23 cellular contexts compared by ENCODE assay signal in the genomic region with DNA sequence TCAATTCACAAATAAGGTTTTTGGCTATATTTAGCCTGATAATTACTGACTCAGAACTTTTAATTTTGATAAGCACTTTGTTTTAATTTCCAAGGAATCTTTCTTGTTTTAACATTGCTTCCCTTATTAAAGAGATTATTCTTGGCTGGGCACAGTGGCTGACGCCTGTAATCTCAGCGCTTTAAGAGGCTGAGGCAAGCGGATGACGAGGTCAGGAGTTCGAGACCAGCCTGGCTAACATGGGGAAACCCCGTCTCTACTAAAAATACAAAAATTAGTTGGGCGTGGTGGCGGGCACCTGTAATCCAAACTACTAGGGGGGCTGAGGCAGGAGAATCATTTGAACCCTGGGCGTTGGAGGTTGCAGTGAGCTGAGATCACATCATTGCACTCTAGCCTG. TPM values are rescaled to one million over a fixed set of nuclear protein-coding genes. Genes with fewer than 3 reads are reported as not detected.
DNase-seq lines count a peak whose midpoint lies in the region; ATAC-seq, FAIRE-seq and TF ChIP-seq lines count a peak whose summit lies in the region.
"Had no signal": no experiment of that assay in that cellular context is flagged by ENCODE, and none has a peak within 500 bp of the region (broad histone marks: within the 10 kb centered on the region; RNA-seq: fewer than 3 reads in every experiment).

No MANE protein-coding gene starts in this region.

- ATAC-seq in thoracic aorta (ENCODE audit: insufficient number of reproducible peaks, low FRiP score, low read depth) = no peak
- ATAC-seq: GM23338, HCT116 had no signal

- FAIRE-seq in endothelial cell of umbilical vein (lab: Jason Lieb, UNC) = no peak
- FAIRE-seq: A204.1, G401.6, GM12891, H54, HTR-8/SVneo had no signal

- H3K4me1 ChIP-seq in endothelial cell of umbilical vein (ENCODE audit: control insufficient read depth, extremely low read depth, insufficient read depth, low read length) (no peaks in the 10 kb centered on the region), thoracic aorta (ENCODE audit: control insufficient read depth in 1 of 2, low read depth in 2 of 2) (peaks cover 0 to 7% of the 10 kb centered on the region in 2 donors)
- H3K4me1 ChIP-seq: BE2C had no signal

- dilution Hi-C loops in endothelial cell of umbilical vein (cut with MboI; ENCODE audit: extremely low pct_ligation_motif_present, low sequenced_read_pairs) = no loop called here

- no peak for TF ChIP-seq POLR2A in endothelial cell of umbilical vein (IDR thresholded peaks at IDR 0.05; ENCODE audit: low read depth, low read length)

- H3K9me1 ChIP-seq in endothelial cell of umbilical vein (replicated peaks; ENCODE audit: control insufficient read depth, extremely low read depth, insufficient read depth, low read length) = no peaks in the 10 kb centered on the region

- CTCF ChIA-PET in endothelial cell of umbilical vein (lab: Charles Lee) = interaction anchor here (0.7 to 2.5 kb wide), 2 partner anchors 16 to 24 kb away, joined by 3 to 12 read pairs; no protein-coding TSS in a partner anchor

- H3K9me3 Mint-ChIP-seq in HFFc6 = no peaks in the 10 kb centered on the region
- H3K9me3 Mint-ChIP-seq: GM23338 had no signal

- no TSS peak for BruUV-seq in endothelial cell of umbilical vein (replicated peaks; lab: Mats Ljungman, UMichigan)

- H3K27me3 ChIP-seq in endothelial cell of umbilical vein (ENCODE audit: control insufficient read depth in 2 of 2, insufficient read depth in 2 of 2, low read length in 2 of 2) (no peaks in the 10 kb centered on the region), thoracic aorta (replicated peaks; ENCODE audit: insufficient read depth) (no peaks in the 10 kb centered on the region), brain microvascular endothelial cell (replicated peaks) (no peaks in the 10 kb centered on the region)
- H3K27me3 ChIP-seq: BE2C had no signal

- POLR2A ChIA-PET in endothelial cell of umbilical vein (lab: Charles Lee) = no interaction called here

- H3K4me3 Mint-ChIP-seq in HFFc6 = no peak overlapping the region
- H3K4me3 Mint-ChIP-seq: CD4-positive, CD25-positive, alpha-beta regulatory T cell; CD8-positive, alpha-beta memory T cell; GM23338 had no signal

- H3K9ac ChIP-seq in endothelial cell of umbilical vein (replicated peaks; ENCODE audit: extremely low read depth, insufficient read depth, low read length) = no peak overlapping the region

- no peak overlapping the region for H3K4me3 ChIP-seq in endothelial cell of umbilical vein (replicated peaks in 1 of 3; ENCODE audit: insufficient read depth in 1 of 3, low read depth in 1 of 3, low read length in 3 of 3)
- peak overlapping the region; percentile 44 for H3K4me3 ChIP-seq in thoracic aorta
- no peak overlapping the region for H3K4me3 ChIP-seq in brain microvascular endothelial cell (ENCODE audit: low read depth, low read length)
- H3K4me3 ChIP-seq: GM23338 had no signal

- intact Hi-C loops in endothelial cell of umbilical vein (cut with micrococcal nuclease) = no loop called here

- DNase-seq in EH (ENCODE audit: low read depth) (peak; percentile 68), HFFc6 (no peak), endothelial cell of umbilical vein (ENCODE audit: low read depth, low spot score) (peak; percentile 37), thoracic aorta (ENCODE audit: low spot score) (no peak), NCI-H128 (lab: John Stamatoyannopoulos, UW; ENCODE audit: unreplicated experiment) (no peak), brain microvascular endothelial cell (no peak)
- DNase-seq: ACHN; BE2C; C1 segment of cervical spinal cord; CD4-positive, CD25-positive, alpha-beta regulatory T cell; CD8-positive, alpha-beta memory T cell; COR-L47; DMS 273 treated with DMSO at 0.1 percent for 48 hours; DMS53; DND-41; IMR-90 had no signal

- H3K36me3 ChIP-seq in endothelial cell of umbilical vein (ENCODE audit: control insufficient read depth in 2 of 2, extremely low read depth in 1 of 2, insufficient read depth in 2 of 2, low read length in 2 of 2) (no peaks in the 10 kb centered on the region), thoracic aorta (no peaks in the 10 kb centered on the region), brain microvascular endothelial cell (replicated peaks) (no peaks in the 10 kb centered on the region)
- H3K36me3 ChIP-seq: BE2C had no signal

- H3K27ac ChIP-seq in endothelial cell of umbilical vein (ENCODE audit: insufficient read depth, low read depth, low read length) (no peak overlapping the region), thoracic aorta (peak overlapping the region in 1 of 2 donors; percentile 69), brain microvascular endothelial cell (no peak overlapping the region)

- peaks cover 17% of the 10 kb centered on the region for H3K36me3 Mint-ChIP-seq in HFFc6 (ENCODE audit: low read depth)

- no peak overlapping the region for H3K4me2 ChIP-seq in endothelial cell of umbilical vein (ENCODE audit: insufficient read depth, low read length)
- H3K4me2 ChIP-seq: GM23338 had no signal

- peak overlapping the region; percentile 47 for H3K27ac Mint-ChIP-seq in HFFc6
- H3K27ac Mint-ChIP-seq: CD8-positive, alpha-beta memory T cell; GM23338 had no signal

- in situ Hi-C loops in brain microvascular endothelial cell (cut with HindIII; ENCODE audit: low pct_ligation_motif_present, low sequenced_read_pairs) = no loop called here

- no peak overlapping the region for H2AFZ ChIP-seq in endothelial cell of umbilical vein (ENCODE audit: low read depth, low read length)
- H2AFZ ChIP-seq: GM23338 had no signal

- no peaks in the 10 kb centered on the region for H3K79me2 ChIP-seq in endothelial cell of umbilical vein (ENCODE audit: control insufficient read depth, insufficient read depth, low read length)

- H3K9me3 ChIP-seq in endothelial cell of umbilical vein (replicated peaks; ENCODE audit: control insufficient read depth, insufficient read depth, low read length) = no peaks in the 10 kb centered on the region
- no peaks in the 10 kb centered on the region for H3K9me3 ChIP-seq in thoracic aorta
- H3K9me3 ChIP-seq: BE2C had no signal

- no peaks in the 10 kb centered on the region for H4K20me1 ChIP-seq in endothelial cell of umbilical vein (replicated peaks; ENCODE audit: control insufficient read depth, extremely low read depth, insufficient read depth, low read length)

- TF ChIP-seq CTCF in HFFc6 (IDR thresholded peaks at IDR 0.05) = no peak
- TF ChIP-seq CTCF in endothelial cell of umbilical vein (IDR thresholded peaks at IDR 0.05; ENCODE audit: extremely low read depth in 1 of 2, insufficient read depth in 1 of 2, low read depth in 1 of 2, low read length in 2 of 2) = no peak
- TF ChIP-seq CTCF in thoracic aorta (IDR thresholded peaks at IDR 0.05) = no peak
- no peak for TF ChIP-seq CTCF in brain microvascular endothelial cell (IDR thresholded peaks at IDR 0.05; ENCODE audit: low read depth, low read length, missing control alignments)

- H3K4me1 Mint-ChIP-seq in HFFc6 (ENCODE audit: low read depth) = peaks cover 12% of the 10 kb centered on the region
- H3K4me1 Mint-ChIP-seq: CD8-positive, alpha-beta memory T cell; GM23338 had no signal

- H3K27me3 Mint-ChIP-seq in HFFc6 (ENCODE audit: insufficient read depth) = no peaks in the 10 kb centered on the region
- H3K27me3 Mint-ChIP-seq: CD4-positive, CD25-positive, alpha-beta regulatory T cell; CD8-positive, alpha-beta memory T cell had no signal

TF ChIP-seq in endothelial cell of umbilical vein, 7 proteins besides CTCF, POLR2A, EP300 and RAD21:
- TF ChIP-seq MAX (IDR thresholded peaks at IDR 0.05; ENCODE audit: insufficient read depth, insufficient read length) (no peak), MYC (IDR thresholded peaks at IDR 0.05; ENCODE audit: low read depth, low read length) (no peak)
TF ChIP-seq in endothelial cell of umbilical vein: peak in this region for 0.

RNA-seq across cellular contexts. Expression of gene ALG14, which starts 13.8 kb away (rescaled TPM):
- 10 to 100 TPM in 5 of 6 experiments, 1 to 10 TPM in 1; 8.8 to 14.0 (median 11.9) TPM for total RNA-seq in HFFc6 (2021; fragmentation: NEBNext Ultra II Directional; extraction: Animal tissue kit (Norgen Biotek cat#: 25700))
- 8.6 and 12.3 TPM in 2 replicates for total RNA-seq in endothelial cell of umbilical vein
- 2.1 and 2.6 TPM in 2 replicates for polyA plus RNA-seq in endothelial cell of umbilical vein
- 1.7 and 2.4 TPM in 2 replicates for polyA plus RNA-seq in endothelial cell of umbilical vein (2011; cell fraction: cytosol; rRNA removed)
- 1.1 and 1.4 TPM in 2 replicates for polyA plus RNA-seq in endothelial cell of umbilical vein (2011; cell fraction: nucleus; rRNA removed)
- 3.6 and 4.6 TPM in 2 replicates for polyA plus RNA-seq in endothelial cell of umbilical vein (2012)
- 5.7 and 19.2 TPM in 2 replicates for polyA minus RNA-seq in endothelial cell of umbilical vein
- 4.4 TPM for polyA minus RNA-seq in endothelial cell of umbilical vein (2011; cell fraction: cytosol; rRNA and poly(A)+ RNA removed)
- polyA minus RNA-seq in endothelial cell of umbilical vein (2011; cell fraction: nucleus; rRNA and poly(A)+ RNA removed) = 1.3 and 2.7 TPM in 2 replicates
- 1 to 10 TPM; 1.6 TPM for total RNA-seq in thoracic aorta

RNA-seq across cellular contexts. Expression of gene TLCD4, which starts 58.2 kb away (rescaled TPM):
- under 1 TPM; 0.17 to 0.37 (median 0.26) TPM for total RNA-seq in HFFc6 (2021; fragmentation: NEBNext Ultra II Directional; extraction: Animal tissue kit (Norgen Biotek cat#: 25700))
- total RNA-seq in endothelial cell of umbilical vein (0.07 and 0.51 TPM in 2 replicates), thoracic aorta (1 to 10 TPM; 8.0 to 9.9 TPM)
- 0.05 and 0.11 TPM in 2 replicates for polyA plus RNA-seq in endothelial cell of umbilical vein
- polyA plus RNA-seq in endothelial cell of umbilical vein (2011; cell fraction: cytosol; rRNA removed) = 0.06 TPM in 2 replicates
- polyA plus RNA-seq in endothelial cell of umbilical vein (2011; cell fraction: nucleus; rRNA removed) = 0.11 and 0.15 TPM in 2 replicates
- 0.03 TPM in 1 of 2 replicates, not detected in the other for polyA plus RNA-seq in endothelial cell of umbilical vein (2012)
- polyA minus RNA-seq in endothelial cell of umbilical vein = 0.13 and 0.34 TPM in 2 replicates
- 6.0 TPM for polyA minus RNA-seq in endothelial cell of umbilical vein (2011; cell fraction: cytosol; rRNA and poly(A)+ RNA removed)
- polyA minus RNA-seq in endothelial cell of umbilical vein (2011; cell fraction: nucleus; rRNA and poly(A)+ RNA removed) = 0.14 and 0.96 TPM in 2 replicates
- total RNA-seq: CD4-positive, CD25-positive, alpha-beta regulatory T cell had no signal
- polyA plus RNA-seq: CD8-positive, alpha-beta memory T cell had no signal

Comparison
In these comparisons a context has a peak if more than half of its experiments do, and no peak if none do; other contexts are left out.
1. DNase-seq: peak in EH (single experiment) and endothelial cell of umbilical vein (single experiment); none in HFFc6 (single experiment), thoracic aorta (single experiment), NCI-H128 (single experiment) and brain microvascular endothelial cell (single experiment).